In the genomic region with DNA sequence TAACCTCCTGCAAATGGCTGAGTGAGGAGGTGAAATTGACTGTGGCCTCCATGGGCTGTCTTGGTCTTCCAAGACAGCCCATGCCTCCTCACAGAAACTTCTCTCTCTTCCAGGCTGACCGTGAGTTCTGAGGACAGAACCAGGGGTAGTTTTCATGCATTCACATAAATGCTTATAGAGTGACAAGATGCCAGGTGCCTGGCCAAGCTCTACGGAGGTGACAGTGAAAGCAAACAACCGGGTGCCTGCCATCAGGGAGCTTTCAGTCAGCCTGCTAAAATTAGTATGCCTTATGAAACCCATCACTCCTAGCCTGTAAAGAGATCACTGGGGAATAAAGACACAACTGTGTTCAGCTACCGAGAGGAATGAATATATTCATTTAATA, we compare ENCODE assay signal across 9 cellular contexts. TPM values are rescaled to one million over a fixed set of nuclear protein-coding genes. Genes with fewer than 3 reads are reported as not detected.
DNase-seq lines count a peak whose midpoint lies in the region; ATAC-seq and TF ChIP-seq lines count a peak whose summit lies in the region.
"Had no signal": no experiment of that assay in that cellular context is flagged by ENCODE, and none has a peak within 500 bp of the region (broad histone marks: within the 10 kb centered on the region; RNA-seq: fewer than 3 reads in every experiment).

No MANE protein-coding gene starts in this region.

- H3K4me3 ChIP-seq in psoas muscle = peak overlapping the region; percentile 90

- intact Hi-C loops in activated B cell treated with CpG ODN at 0.5 μM for 24 hours (cut with micrococcal nuclease) (loop anchor here (2.0 to 5.0 kb wide), 2 partner anchors 190 to 342 kb away; no protein-coding TSS in a partner anchor), psoas muscle (cut with DNase I) (loop anchor here (5.0 kb wide), 3 partner anchors 43 to 93 kb away; no protein-coding TSS in a partner anchor)

- peaks cover 23% of the 10 kb centered on the region for H3K27me3 Mint-ChIP-seq in activated B cell treated with CpG ODN at 0.5 μM for 24 hours

- no peak for DNase-seq in activated B cell treated with CpG ODN at 0.5 μM for 24 hours
- DNase-seq in foreskin keratinocyte = peak in 1 of 2 donors; percentile 8
- peak in 1 of 2 donors; percentile 21 for DNase-seq in psoas muscle
- DNase-seq in hepatic stellate cell (ENCODE audit: low spot score) = no peak
- no peak for DNase-seq in activated gamma-delta T cell (lab: John Stamatoyannopoulos, UW)
- DNase-seq in NCI-H187 treated with DMSO at 0.1 percent for 48 hours (lab: John Stamatoyannopoulos, UW) = no peak
- DNase-seq: NCI-H1436 treated with DMSO at 0.1 percent for 48 hours had no signal

- no peaks in the 10 kb centered on the region for H3K27me3 ChIP-seq in foreskin keratinocyte
- H3K27me3 ChIP-seq in psoas muscle (ENCODE audit: insufficient read depth in 3 of 3, low read length in 2 of 3) = no peaks in the 10 kb centered on the region

- no peaks in the 10 kb centered on the region for H3K36me3 Mint-ChIP-seq in activated B cell treated with CpG ODN at 0.5 μM for 24 hours (ENCODE audit: low read depth)

- peak overlapping the region; percentile 85 for H3K4me3 Mint-ChIP-seq in activated B cell treated with CpG ODN at 0.5 μM for 24 hours

- TF ChIP-seq CTCF in activated B cell treated with CpG ODN at 0.5 μM for 24 hours (IDR thresholded peaks at IDR 0.05) (no peak), foreskin keratinocyte (conservative IDR thresholded peaks at IDR 0.05) (no peak), psoas muscle (IDR thresholded peaks at IDR 0.05) (no peak)

- CTCF ChIA-PET in activated B cell treated with CpG ODN at 0.5 μM for 24 hours (lab: Charles Lee) = no interaction called here

- H3K36me3 ChIP-seq in ES-I3 (ENCODE audit: insufficient read depth, low read length) (no peaks in the 10 kb centered on the region), psoas muscle (ENCODE audit: insufficient read depth in 1 of 2, low read depth in 1 of 2) (peaks cover 0 to 6% of the 10 kb centered on the region in 2 donors)

- no peak for ATAC-seq in activated B cell treated with CpG ODN at 0.5 μM for 24 hours (ENCODE audit: low read depth)
- no peak for ATAC-seq in foreskin keratinocyte
- ATAC-seq in psoas muscle = peak; percentile 35 to 51 (median 44)
- no peak for ATAC-seq in GM18873 (IDR thresholded peaks at IDR 0.05; ENCODE audit: low FRiP score, unreplicated experiment)

- H3K9me3 ChIP-seq in ES-I3 (ENCODE audit: control insufficient read depth, insufficient read depth, low read length) (no peaks in the 10 kb centered on the region), psoas muscle (no peaks in the 10 kb centered on the region)

- H3K4me1 ChIP-seq in ES-I3 (ENCODE audit: insufficient read depth, low read length) (peaks cover 10% of the 10 kb centered on the region), foreskin keratinocyte (no peaks in the 10 kb centered on the region), psoas muscle (peaks cover 26% of the 10 kb centered on the region)

- H3K4me1 Mint-ChIP-seq in activated B cell treated with CpG ODN at 0.5 μM for 24 hours = peaks cover 14% of the 10 kb centered on the region

- no peaks in the 10 kb centered on the region for H3K9me3 Mint-ChIP-seq in activated B cell treated with CpG ODN at 0.5 μM for 24 hours

- H3K27ac ChIP-seq in foreskin keratinocyte (peak overlapping the region; percentile 76), psoas muscle (peak overlapping the region; percentile 99)

- no peak overlapping the region for H3K27ac Mint-ChIP-seq in activated B cell treated with CpG ODN at 0.5 μM for 24 hours

- peak overlapping the region; percentile 92 for H3K9ac ChIP-seq in ES-I3 (ENCODE audit: low read depth, low read length)

- 15 to 17% (median 15%) methylated on average over 4 of the region's 4 CpGs for WGBS in psoas muscle, 3 donors

- POLR2A ChIA-PET in activated B cell treated with CpG ODN at 0.5 μM for 24 hours (lab: Charles Lee) = interaction anchor here (0.6 kb wide), 1 partner anchor 220 kb away, joined by 4 read pairs; no protein-coding TSS in a partner anchor

RNA-seq across cellular contexts. Expression of gene RHOBTB1, which starts 0.9 kb away (rescaled TPM):
- total RNA-seq in activated B cell treated with CpG ODN at 0.5 μM for 24 hours (0.24 and 0.51 TPM in 2 replicates), foreskin keratinocyte (3.4 and 3.7 TPM in 2 replicates), psoas muscle (10 to 100 TPM; 20.8 to 47.4 (median 30.7) TPM)
- polyA plus RNA-seq in foreskin keratinocyte (0.91 and 1.2 TPM in 2 replicates), psoas muscle (10 to 100 TPM in 2 of 3 donors, 1 to 10 TPM in 1; 1.8 to 28.4 (median 13.6) TPM)

Comparison
In these comparisons a context has a peak if more than half of its experiments do, and no peak if none do; other contexts are left out.
1. ATAC-seq: peak in psoas muscle (4 of 4); none in activated B cell treated with CpG ODN at 0.5 μM for 24 hours (single experiment), foreskin keratinocyte (single experiment) and GM18873 (single experiment).